ENCODE assay signal across 8 cellular contexts in the genomic region with DNA sequence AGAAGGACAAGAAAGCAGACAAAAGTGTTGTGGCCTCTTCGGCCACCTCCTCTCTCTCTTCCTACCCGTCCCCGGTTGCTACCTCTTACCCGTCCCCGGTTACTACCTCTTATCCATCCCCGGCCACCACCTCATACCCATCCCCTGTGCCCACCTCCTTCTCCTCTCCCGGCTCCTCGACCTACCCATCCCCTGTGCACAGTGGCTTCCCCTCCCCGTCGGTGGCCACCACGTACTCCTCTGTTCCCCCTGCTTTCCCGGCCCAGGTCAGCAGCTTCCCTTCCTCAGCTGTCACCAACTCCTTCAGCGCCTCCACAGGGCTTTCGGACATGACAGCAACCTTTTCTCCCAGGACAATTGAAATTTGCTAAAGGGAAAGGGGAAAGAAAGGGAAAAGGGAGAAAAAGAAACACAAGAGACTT. TPM values are rescaled to one million over a fixed set of nuclear protein-coding genes. Genes with fewer than 3 reads are reported as not detected.
A peak's percentile ranks its signal among the peaks of the same experiment; 100 is the strongest.
DNase-seq lines count a peak whose midpoint lies in the region; ATAC-seq and TF ChIP-seq lines count a peak whose summit lies in the region.

No MANE protein-coding gene starts in this region.

- peaks cover 4% of the 10 kb centered on the region for H3K27me3 Mint-ChIP-seq in IgD-negative memory B cell

- H3K4me2 ChIP-seq in neural cell (ENCODE audit: low read length) = no peak overlapping the region

- no peak overlapping the region for H3K9ac ChIP-seq in neural cell (ENCODE audit: low read length)

- peak overlapping the region in 1 of 3 donors; percentile 80 for H3K27ac Mint-ChIP-seq in IgD-negative memory B cell

- TF ChIP-seq EP300 in neural cell (conservative IDR thresholded peaks at IDR 0.05; ENCODE audit: poor library complexity, severe bottlenecking) = no peak

- no peaks in the 10 kb centered on the region for H3K4me1 ChIP-seq in BE2C

- H3K27me3 ChIP-seq in BE2C = peaks cover 3% of the 10 kb centered on the region; the same call in 1 of the 2 replicates
- H3K27me3 ChIP-seq in dorsolateral prefrontal cortex = no peaks in the 10 kb centered on the region
- peaks cover 23% of the 10 kb centered on the region for H3K27me3 ChIP-seq in neural cell (ENCODE audit: insufficient read depth, low read depth, low read length)

- H3K9me2 ChIP-seq in neural cell (ENCODE audit: insufficient read depth, low read length) = no peaks in the 10 kb centered on the region

- H3F3A ChIP-seq in neural cell (ENCODE audit: insufficient read depth, low read length, poor library complexity, severe bottlenecking) = no peaks in the 10 kb centered on the region

- peaks cover 4% of the 10 kb centered on the region for H4K20me1 ChIP-seq in neural cell (ENCODE audit: insufficient read depth)

- intact Hi-C loops in dorsolateral prefrontal cortex (cut with DNase I) = loop anchor here (10.0 kb wide), 3 partner anchors 77 to 797 kb away; a partner anchor contains a TSS

- ATAC-seq in HG03469 (IDR thresholded peaks at IDR 0.05; ENCODE audit: unreplicated experiment) = no peak

- no peak for TF ChIP-seq RAD21 in neural cell (conservative IDR thresholded peaks at IDR 0.05)

- peaks cover 3% of the 10 kb centered on the region for H3K36me3 Mint-ChIP-seq in IgD-negative memory B cell

- H3K4me1 Mint-ChIP-seq in IgD-negative memory B cell = peaks cover 0 to 13% (median 9%) of the 10 kb centered on the region in 3 donors

- H3K4me3 Mint-ChIP-seq in IgD-negative memory B cell = peak overlapping the region; percentile 70 to 88 (median 82)

- DNase-seq in BE2C (peak; percentile 46), dorsolateral prefrontal cortex (peak in 1 of 10 donors; percentile 33), hippocampal formation (lab: John Stamatoyannopoulos, UW) (no peak), GF-D8 (lab: John Stamatoyannopoulos, UW) (no peak), T1000 (lab: John Stamatoyannopoulos, UW) (no peak)

- peak overlapping the region; percentile 97 for H3K4me3 ChIP-seq in BE2C (ENCODE audit: low read depth, low read length)
- H3K4me3 ChIP-seq in dorsolateral prefrontal cortex = peak overlapping the region in 51 of 59 donors; percentile 10 to 100 (median 87)
- peak overlapping the region; percentile 84 for H3K4me3 ChIP-seq in neural cell (ENCODE audit: low read length)

- H3K9me3 Mint-ChIP-seq in IgD-negative memory B cell = no peaks in the 10 kb centered on the region

- no peaks in the 10 kb centered on the region for H3K79me2 ChIP-seq in neural cell (replicated peaks; ENCODE audit: insufficient read depth, low read length)

- no peaks in the 10 kb centered on the region for H3K9me3 ChIP-seq in BE2C
- no peaks in the 10 kb centered on the region for H3K9me3 ChIP-seq in neural cell (ENCODE audit: low read length)

- no peak for TF ChIP-seq CTCF in BE2C (IDR thresholded peaks at IDR 0.05; ENCODE audit: low read depth, low read length)
- no peak for TF ChIP-seq CTCF in dorsolateral prefrontal cortex (IDR thresholded peaks at IDR 0.05 in 54 of 56, conservative IDR thresholded peaks at IDR 0.05 in 2 of 56; ENCODE audit: low read depth in 1 of 56, partially characterized antibody in 56 of 56)
- no peak for TF ChIP-seq CTCF in neural cell (IDR thresholded peaks at IDR 0.05; ENCODE audit: poor library complexity, severe bottlenecking)

- peaks cover 18% of the 10 kb centered on the region for H3K36me3 ChIP-seq in BE2C
- no peaks in the 10 kb centered on the region for H3K36me3 ChIP-seq in neural cell (ENCODE audit: insufficient read depth, low read length)

- H2AFZ ChIP-seq in neural cell (ENCODE audit: low read depth, low read length) = no peak overlapping the region

- H3K27ac ChIP-seq in dorsolateral prefrontal cortex (peak overlapping the region in 31 of 59 donors; percentile 3 to 99 (median 75)), neural cell (ENCODE audit: low read length) (no peak overlapping the region)

TF ChIP-seq in neural cell, 6 proteins besides CTCF, POLR2A, EP300 and RAD21:
- TF ChIP-seq TAF1 (IDR thresholded peaks at IDR 0.05; ENCODE audit: low read depth) = no peak
- TF ChIP-seq EZH2 (IDR thresholded peaks at IDR 0.05; ENCODE audit: borderline replicate concordance, insufficient read depth, low read length, poor library complexity, severe bottlenecking) = no peak
- TF ChIP-seq, protein P1, sequence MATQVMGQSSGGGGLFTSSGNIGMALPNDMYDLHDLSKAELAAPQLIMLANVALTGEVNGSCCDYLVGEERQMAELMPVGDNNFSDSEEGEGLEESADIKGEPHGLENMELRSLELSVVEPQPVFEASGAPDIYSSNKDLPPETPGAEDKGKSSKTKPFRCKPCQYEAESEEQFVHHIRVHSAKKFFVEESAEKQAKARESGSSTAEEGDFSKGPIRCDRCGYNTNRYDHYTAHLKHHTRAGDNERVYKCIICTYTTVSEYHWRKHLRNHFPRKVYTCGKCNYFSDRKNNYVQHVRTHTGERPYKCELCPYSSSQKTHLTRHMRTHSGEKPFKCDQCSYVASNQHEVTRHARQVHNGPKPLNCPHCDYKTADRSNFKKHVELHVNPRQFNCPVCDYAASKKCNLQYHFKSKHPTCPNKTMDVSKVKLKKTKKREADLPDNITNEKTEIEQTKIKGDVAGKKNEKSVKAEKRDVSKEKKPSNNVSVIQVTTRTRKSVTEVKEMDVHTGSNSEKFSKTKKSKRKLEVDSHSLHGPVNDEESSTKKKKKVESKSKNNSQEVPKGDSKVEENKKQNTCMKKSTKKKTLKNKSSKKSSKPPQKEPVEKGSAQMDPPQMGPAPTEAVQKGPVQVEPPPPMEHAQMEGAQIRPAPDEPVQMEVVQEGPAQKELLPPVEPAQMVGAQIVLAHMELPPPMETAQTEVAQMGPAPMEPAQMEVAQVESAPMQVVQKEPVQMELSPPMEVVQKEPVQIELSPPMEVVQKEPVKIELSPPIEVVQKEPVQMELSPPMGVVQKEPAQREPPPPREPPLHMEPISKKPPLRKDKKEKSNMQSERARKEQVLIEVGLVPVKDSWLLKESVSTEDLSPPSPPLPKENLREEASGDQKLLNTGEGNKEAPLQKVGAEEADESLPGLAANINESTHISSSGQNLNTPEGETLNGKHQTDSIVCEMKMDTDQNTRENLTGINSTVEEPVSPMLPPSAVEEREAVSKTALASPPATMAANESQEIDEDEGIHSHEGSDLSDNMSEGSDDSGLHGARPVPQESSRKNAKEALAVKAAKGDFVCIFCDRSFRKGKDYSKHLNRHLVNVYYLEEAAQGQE (IDR thresholded peaks at IDR 0.05; ENCODE audit: borderline replicate concordance) = no peak
- no peak for TF ChIP-seq POLR2AphosphoS5 (IDR thresholded peaks at IDR 0.05)
- no peak for TF ChIP-seq SMC3 (conservative IDR thresholded peaks at IDR 0.05; ENCODE audit: poor library complexity)
- TF ChIP-seq MXI1 (conservative IDR thresholded peaks at IDR 0.05; ENCODE audit: poor library complexity, severe bottlenecking) = no peak

RNA-seq across cellular contexts. Expression of a gene that starts 2.4 kb away (rescaled TPM):
- 12.0 TPM for polyA plus RNA-seq in BE2C (2012; ENCODE audit: insufficient read depth, insufficient read length, low read depth)
- polyA plus RNA-seq in IgD-negative memory B cell (32.3 TPM), neural cell (8.9 and 15.6 TPM in 2 replicates)
- total RNA-seq in dorsolateral prefrontal cortex = 100 to 1,000 TPM in 3 of 120 experiments, 10 to 100 TPM in 112, 1 to 10 TPM in 5; 6.0 to 163 (median 19.8) TPM
- 6.6 and 7.3 TPM in 2 replicates for polyA minus RNA-seq in neural cell

RNA-seq across cellular contexts. Expression of a gene that starts 28.9 kb away (rescaled TPM):
- polyA plus RNA-seq in BE2C (2012; ENCODE audit: insufficient read depth, insufficient read length, low read depth) = 98.2 TPM
- polyA plus RNA-seq in IgD-negative memory B cell = not detected
- 100 to 1,000 TPM in 119 of 120 experiments, 10 to 100 TPM in 1; 68.4 to 279 (median 196) TPM for total RNA-seq in dorsolateral prefrontal cortex
- polyA plus RNA-seq in neural cell = 146 and 177 TPM in 2 replicates
- 97.0 and 110 TPM in 2 replicates for polyA minus RNA-seq in neural cell

Comparison
In these comparisons a context has a peak if more than half of its experiments do, and no peak if none do; other contexts are left out.
1. RNA of a gene that starts 28.9 kb away (polyA plus RNA-seq): 146 to 177 TPM in neural cell; not detected in IgD-negative memory B cell (single experiment); every median in the first group is over 100 times any median in the second.
2. Peak in every context shown above with its lines, with median percentiles within 50 percentile points of each other: H3K4me3 ChIP-seq.